7 cellular contexts compared by ENCODE assay signal in the genomic region with DNA sequence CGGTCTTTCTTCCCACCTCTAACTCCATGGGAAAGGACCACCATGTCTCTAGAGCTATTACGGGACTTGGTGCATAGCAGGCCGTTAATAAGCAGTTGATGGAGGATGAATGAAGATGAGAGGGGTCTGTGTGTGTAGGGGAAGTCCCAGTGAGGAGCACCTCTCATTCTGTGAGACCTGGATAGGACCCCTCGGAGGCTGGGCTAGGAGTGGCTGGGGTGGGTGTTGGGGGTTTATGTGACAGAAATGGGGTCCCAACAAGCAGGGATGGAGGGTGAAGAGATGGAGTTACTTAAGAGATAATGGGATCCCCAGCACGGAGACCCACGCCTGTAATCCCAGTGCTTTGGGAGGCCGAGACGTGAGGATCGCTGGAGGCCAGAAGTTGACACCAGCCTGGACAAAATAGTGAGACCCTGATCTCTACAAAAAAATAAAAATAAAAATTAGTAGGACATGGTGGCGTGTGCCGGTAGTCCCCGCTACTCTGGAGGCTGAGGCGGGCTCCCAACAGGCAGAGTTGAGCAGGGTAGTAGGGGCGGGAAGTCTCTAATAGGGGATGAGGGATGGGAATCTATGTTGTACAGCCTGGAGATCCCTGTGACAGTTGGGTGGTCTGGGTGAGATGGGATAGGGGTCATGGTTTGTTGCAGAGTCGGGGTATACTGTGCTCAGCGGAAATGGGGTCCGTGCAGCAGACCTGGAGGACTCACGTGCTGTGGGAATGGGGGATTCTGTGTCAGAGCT. TPM values are rescaled to one million over a fixed set of nuclear protein-coding genes. Genes with fewer than 3 reads are reported as not detected.
DNase-seq lines count a peak whose midpoint lies in the region; ATAC-seq and TF ChIP-seq lines count a peak whose summit lies in the region.

No MANE protein-coding gene starts in this region.

- H3K4me1 ChIP-seq in HUES48 (ENCODE audit: control insufficient read depth, insufficient read depth, low read length) (peaks cover 11% of the 10 kb centered on the region), iPS-20b (ENCODE audit: insufficient read depth, low read length) (peaks cover 17% of the 10 kb centered on the region; the same call in 1 of the 2 replicates), stomach (peaks cover 23 to 33% (median 30%) of the 10 kb centered on the region in 4 donors)

- H3K36me3 Mint-ChIP-seq in activated naive CD8-positive, alpha-beta T cell treated with anti-CD3 and anti-CD28 coated beads, Interleukin-2, amount 50 U/mL, for 24 hours (ENCODE audit: low read depth), result peaks cover 5% of the 10 kb centered on the region

- peaks cover 30% of the 10 kb centered on the region for H3K4me1 Mint-ChIP-seq in activated naive CD8-positive, alpha-beta T cell treated with anti-CD3 and anti-CD28 coated beads, Interleukin-2, amount 50 U/mL, for 24 hours

- H3K27ac Mint-ChIP-seq in activated naive CD8-positive, alpha-beta T cell treated with anti-CD3 and anti-CD28 coated beads, Interleukin-2, amount 50 U/mL, for 24 hours, result peak overlapping the region; percentile 76

- H3K9ac ChIP-seq in HUES48 (ENCODE audit: low read depth, low read length) (no peak overlapping the region), iPS-20b (ENCODE audit: low read depth, low read length) (peak overlapping the region; percentile 65; the same call in 1 of the 2 replicates)

- H3K4me3 ChIP-seq in HUES48 (ENCODE audit: low read depth, low read length) (peak overlapping the region; percentile 62), iPS-20b (ENCODE audit: low read length) (peak overlapping the region; percentile 69), stomach (peak overlapping the region; percentile 52 to 64 (median 59))

- peaks cover 7% of the 10 kb centered on the region for H3K9me3 Mint-ChIP-seq in activated naive CD8-positive, alpha-beta T cell treated with anti-CD3 and anti-CD28 coated beads, Interleukin-2, amount 50 U/mL, for 24 hours

- H3K4me3 Mint-ChIP-seq in activated naive CD8-positive, alpha-beta T cell treated with anti-CD3 and anti-CD28 coated beads, Interleukin-2, amount 50 U/mL, for 24 hours, result peak overlapping the region; percentile 78

- H3K27ac ChIP-seq in HUES48 (ENCODE audit: low read depth, low read length), result no peak overlapping the region
- H3K27ac ChIP-seq in iPS-20b (ENCODE audit: low read length), result no peak overlapping the region
- H3K27ac ChIP-seq in stomach, result peak overlapping the region; percentile 89 to 97 (median 95)

- H3K27me3 Mint-ChIP-seq in activated naive CD8-positive, alpha-beta T cell treated with anti-CD3 and anti-CD28 coated beads, Interleukin-2, amount 50 U/mL, for 24 hours, result no peaks in the 10 kb centered on the region

- TF ChIP-seq CTCF in stomach (IDR thresholded peaks at IDR 0.05), result no peak

- intact Hi-C loops in stomach (cut with DNase I; ENCODE audit: low total_unique reads), result no loop called here

- no peaks in the 10 kb centered on the region for H3K27me3 ChIP-seq in HUES48 (ENCODE audit: control insufficient read depth, insufficient read depth, low read length)
- no peaks in the 10 kb centered on the region for H3K27me3 ChIP-seq in iPS-20b (ENCODE audit: insufficient read depth, low read length)
- H3K27me3 ChIP-seq in stomach, result no peaks in the 10 kb centered on the region

- TF ChIP-seq EP300 in stomach (IDR thresholded peaks at IDR 0.05), result no peak

- no peaks in the 10 kb centered on the region for H3K9me3 ChIP-seq in HUES48 (ENCODE audit: control insufficient read depth, insufficient read depth, low read length)
- H3K9me3 ChIP-seq in iPS-20b (ENCODE audit: insufficient read depth, low read depth, low read length), result peaks cover 4% of the 10 kb centered on the region; the same call in 1 of the 2 replicates
- peaks cover under 1 to 7% (median 1%) of the 10 kb centered on the region in 4 donors for H3K9me3 ChIP-seq in stomach

- ATAC-seq in activated naive CD8-positive, alpha-beta T cell treated with anti-CD3 and anti-CD28 coated beads, Interleukin-2, amount 50 U/mL, for 24 hours, result no peak

- whole genome bisulfite sequencing in stomach, 5 donors, result 81 to 87% (median 84%) methylated on average over 18 of the region's 18 CpGs

- no peaks in the 10 kb centered on the region for H3K36me3 ChIP-seq in HUES48 (ENCODE audit: control insufficient read depth, insufficient read depth, low read length)
- no peaks in the 10 kb centered on the region for H3K36me3 ChIP-seq in iPS-20b (ENCODE audit: insufficient read depth, low read depth, low read length)
- H3K36me3 ChIP-seq in stomach, result peaks cover 0 to 1% (median 0%) of the 10 kb centered on the region in 4 donors

- in situ Hi-C loops in ACHN (cut with HindIII; ENCODE audit: low pct_ligation_motif_present, low pct_unique_long_range_greater_than_20kb, low sequenced_read_pairs), result no loop called here

- no peak for TF ChIP-seq POLR2A in stomach (IDR thresholded peaks at IDR 0.05)

- DNase-seq in activated naive CD8-positive, alpha-beta T cell treated with anti-CD3 and anti-CD28 coated beads, Interleukin-2, amount 50 U/mL, for 24 hours, result no peak
- DNase-seq in stomach (no peak), NCI-H1417 (lab: John Stamatoyannopoulos, UW) (no peak), iPS-NIHi11 (ENCODE audit: low spot score) (no peak), ACHN (no peak)

RNA-seq across cellular contexts. Expression of a gene that starts 0.7 kb away (rescaled TPM):
- 1 to 10 TPM in 4 of 5 donors, under 1 TPM in 1; 0.58 to 6.2 (median 1.3) TPM for total RNA-seq in stomach
- polyA plus RNA-seq in stomach, result 1 to 10 TPM; 1.4 to 3.7 (median 2.4) TPM

RNA-seq across cellular contexts. Expression of a gene that starts 11.0 kb away (rescaled TPM):
- total RNA-seq in stomach, result 10 to 100 TPM in 2 of 5 donors, 1 to 10 TPM in 2, under 1 TPM in 1; 0.72 to 36.8 (median 6.1) TPM
- polyA plus RNA-seq in stomach, result 1 to 10 TPM; 4.0 to 5.9 (median 5.4) TPM

RNA-seq across cellular contexts. Expression of a gene that starts 44.9 kb away (rescaled TPM):
- 10 to 100 TPM in 2 of 5 donors, 1 to 10 TPM in 3; 2.3 to 24.9 (median 4.2) TPM for total RNA-seq in stomach
- 1 to 10 TPM; 2.3 to 8.1 (median 4.9) TPM for polyA plus RNA-seq in stomach

RNA-seq across cellular contexts. Expression of a gene that starts 56.9 kb away (rescaled TPM):
- 100 to 1,000 TPM in 3 of 5 donors, 10 to 100 TPM in 2; 28.1 to 335 (median 113) TPM for total RNA-seq in stomach
- polyA plus RNA-seq in stomach, result 10 to 100 TPM; 31.4 to 60.0 (median 51.3) TPM

Comparison
In these comparisons a context has a peak if more than half of its experiments do, and no peak if none do; other contexts are left out.
1. H3K27ac ChIP-seq: peak in stomach (5 of 5); none in HUES48 (single experiment) and iPS-20b (single experiment).
2. Peak in every context shown above with its lines, with median percentiles within 50 percentile points of each other: H3K4me3 ChIP-seq.